21 cellular contexts compared by ENCODE assay signal in genomic region chr4:94583938-94584641, GRCh38.
DNase-seq lines count a peak whose midpoint lies in the region; ATAC-seq and TF ChIP-seq lines count a peak whose summit lies in the region.
"Had no signal": no experiment of that assay in that cellular context is flagged by ENCODE, and none has a peak within 500 bp of the region (broad histone marks: within the 10 kb centered on the region; RNA-seq: fewer than 3 reads in every experiment).

No MANE protein-coding gene starts in this region.

- BruUV-seq in A673 (replicated peaks; lab: Mats Ljungman, UMichigan), result no TSS peak

- intact Hi-C loops in A673 (cut with micrococcal nuclease; ENCODE audit: unreplicated experiment) (no loop called here), vagina (cut with DNase I) (no loop called here)

- CTCF ChIA-PET in A673 (lab: Charles Lee), result interaction anchor here (0.6 kb wide), 1 partner anchor 142 kb away, joined by 4 read pairs; no protein-coding TSS in a partner anchor
- CTCF ChIA-PET in activated CD8-positive, alpha-beta T cell treated with anti-CD3 and anti-CD28 coated beads, Interleukin-2, amount 10 ng/mL, durations not matched to agents 7 days and 5 days (lab: Charles Lee), result interaction anchor here (1.0 kb wide), 1 partner anchor 177 kb away, joined by 3 read pairs; no protein-coding TSS in a partner anchor

- H3K27ac ChIP-seq in A673 (ENCODE audit: low read depth, low read length, poor library complexity, severe bottlenecking) (peak overlapping the region; percentile 47), vagina (no peak overlapping the region)
- H3K27ac ChIP-seq: hepatocyte, WERI-Rb-1 had no signal

- H3K4me1 ChIP-seq in A673 (ENCODE audit: insufficient read depth, low read length, poor library complexity, severe bottlenecking), result peaks cover 36% of the 10 kb centered on the region
- H3K4me1 ChIP-seq in vagina, result no peaks in the 10 kb centered on the region

- ATAC-seq in GM18909 (IDR thresholded peaks at IDR 0.05; ENCODE audit: poor library complexity, unreplicated experiment) (peak; percentile 52), HG03442 (IDR thresholded peaks at IDR 0.05; ENCODE audit: unreplicated experiment) (peak; percentile 68), HG02885 (IDR thresholded peaks at IDR 0.05; ENCODE audit: poor library complexity, unreplicated experiment) (no peak)
- ATAC-seq in activated CD8-positive, alpha-beta T cell treated with anti-CD3 and anti-CD28 coated beads, Interleukin-2, amount 10 ng/mL, durations not matched to agents 7 days and 5 days, result no peak

- POLR2A ChIA-PET in A673 (lab: Charles Lee; ENCODE audit: low non-redundant PET), result no interaction called here
- POLR2A ChIA-PET in activated CD8-positive, alpha-beta T cell treated with anti-CD3 and anti-CD28 coated beads, Interleukin-2, amount 10 ng/mL, durations not matched to agents 7 days and 5 days (lab: Charles Lee), result no interaction called here

- H3K36me3 Mint-ChIP-seq in activated CD8-positive, alpha-beta T cell treated with anti-CD3 and anti-CD28 coated beads, Interleukin-2, amount 10 ng/mL, durations not matched to agents 7 days and 5 days (ENCODE audit: low read depth), result no peaks in the 10 kb centered on the region

- H3K27ac Mint-ChIP-seq in activated CD8-positive, alpha-beta T cell treated with anti-CD3 and anti-CD28 coated beads, Interleukin-2, amount 10 ng/mL, durations not matched to agents 7 days and 5 days, result no peak overlapping the region
- H3K27ac Mint-ChIP-seq: activated CD4-positive, alpha-beta memory T cell treated with anti-CD3 and anti-CD28 coated beads for 36 hours; activated naive CD4-positive, alpha-beta T cell treated with anti-CD3 and anti-CD28 coated beads, Interleukin-2, amount 50 U/mL, for 24 hours; activated T-cell treated with anti-CD3 and anti-CD28 coated beads, Interleukin-2, amount 50 U/mL, for 24 hours; T-helper 1 cell treated with Interleukin-12 subunit alpha and Interleukin-12 subunit beta and Interleukin-4 antibody, amounts not matched to agents 30 μg/mL and 1 μg/mL, for 36 hours had no signal

- H3K27me3 ChIP-seq in A673 (replicated peaks; ENCODE audit: insufficient read depth, low read depth, low read length, poor library complexity), result no peaks in the 10 kb centered on the region
- no peaks in the 10 kb centered on the region for H3K27me3 ChIP-seq in vagina
- H3K27me3 ChIP-seq: hepatocyte had no signal

- H3K27me3 Mint-ChIP-seq in activated CD8-positive, alpha-beta T cell treated with anti-CD3 and anti-CD28 coated beads, Interleukin-2, amount 10 ng/mL, durations not matched to agents 7 days and 5 days (ENCODE audit: low read depth), result no peaks in the 10 kb centered on the region
- H3K27me3 Mint-ChIP-seq: activated CD4-positive, alpha-beta memory T cell treated with anti-CD3 and anti-CD28 coated beads for 36 hours; activated naive CD4-positive, alpha-beta T cell treated with anti-CD3 and anti-CD28 coated beads, Interleukin-2, amount 50 U/mL, for 24 hours; activated T-cell treated with anti-CD3 and anti-CD28 coated beads, Interleukin-2, amount 50 U/mL, for 24 hours; CD8-positive, alpha-beta memory T cell had no signal

- no peaks in the 10 kb centered on the region for H3K9me3 ChIP-seq in A673 (ENCODE audit: low read depth, low read length, poor library complexity, severe bottlenecking)
- no peaks in the 10 kb centered on the region for H3K9me3 ChIP-seq in vagina

- H3K4me1 Mint-ChIP-seq in activated CD8-positive, alpha-beta T cell treated with anti-CD3 and anti-CD28 coated beads, Interleukin-2, amount 10 ng/mL, durations not matched to agents 7 days and 5 days (ENCODE audit: low read depth), result no peaks in the 10 kb centered on the region
- H3K4me1 Mint-ChIP-seq: activated naive CD4-positive, alpha-beta T cell treated with anti-CD3 and anti-CD28 coated beads, Interleukin-2, amount 50 U/mL, for 24 hours; neural crest cell had no signal

- DNase-seq in A673 (ENCODE audit: low spot score), result no peak
- DNase-seq in myocyte (ENCODE audit: low read depth), result peak; percentile 27
- DNase-seq in activated CD8-positive, alpha-beta T cell treated with anti-CD3 and anti-CD28 coated beads, Interleukin-2, amount 10 ng/mL, durations not matched to agents 7 days and 5 days, result no peak
- DNase-seq in vagina (ENCODE audit: extremely low spot score in 2 of 2), result no peak
- no peak for DNase-seq in NCI-H748 (lab: John Stamatoyannopoulos, UW; ENCODE audit: unreplicated experiment)
- DNase-seq: activated CD4-positive, alpha-beta memory T cell treated with anti-CD3 and anti-CD28 coated beads for 36 hours; activated T-cell treated with anti-CD3 and anti-CD28 coated beads, Interleukin-2, amount 50 U/mL, for 24 hours; mesendoderm; NCI-H446; SHP77; stimulated activated naive CD4-positive, alpha-beta T cell treated with Interleukin-2 at 50 U/mL for 16 hours; trophoblast cell; WERI-Rb-1 had no signal

- H3K4me3 Mint-ChIP-seq in activated CD8-positive, alpha-beta T cell treated with anti-CD3 and anti-CD28 coated beads, Interleukin-2, amount 10 ng/mL, durations not matched to agents 7 days and 5 days, result no peak overlapping the region
- H3K4me3 Mint-ChIP-seq: activated CD4-positive, alpha-beta memory T cell treated with anti-CD3 and anti-CD28 coated beads for 36 hours; activated naive CD4-positive, alpha-beta T cell treated with anti-CD3 and anti-CD28 coated beads, Interleukin-2, amount 50 U/mL, for 24 hours; activated T-cell treated with anti-CD3 and anti-CD28 coated beads, Interleukin-2, amount 50 U/mL, for 24 hours; neural crest cell; T-helper 1 cell treated with Interleukin-12 subunit alpha and Interleukin-12 subunit beta and Interleukin-4 antibody, amounts not matched to agents 30 μg/mL and 1 μg/mL, for 36 hours had no signal

- H3K9me3 Mint-ChIP-seq in activated CD8-positive, alpha-beta T cell treated with anti-CD3 and anti-CD28 coated beads, Interleukin-2, amount 10 ng/mL, durations not matched to agents 7 days and 5 days (ENCODE audit: insufficient read depth), result no peaks in the 10 kb centered on the region
- H3K9me3 Mint-ChIP-seq: activated CD4-positive, alpha-beta memory T cell treated with anti-CD3 and anti-CD28 coated beads for 36 hours; activated naive CD4-positive, alpha-beta T cell treated with anti-CD3 and anti-CD28 coated beads, Interleukin-2, amount 50 U/mL, for 24 hours; activated T-cell treated with anti-CD3 and anti-CD28 coated beads, Interleukin-2, amount 50 U/mL, for 24 hours; CD8-positive, alpha-beta memory T cell; neural crest cell; T-helper 1 cell treated with Interleukin-12 subunit alpha and Interleukin-12 subunit beta and Interleukin-4 antibody, amounts not matched to agents 30 μg/mL and 1 μg/mL, for 36 hours had no signal

- TF ChIP-seq POLR2A in vagina (IDR thresholded peaks at IDR 0.05), result no peak

- H3K36me3 ChIP-seq in A673 (ENCODE audit: insufficient read depth, low read length, poor library complexity, severe bottlenecking) (peaks cover 31% of the 10 kb centered on the region), vagina (peaks cover 0 to 12% of the 10 kb centered on the region in 2 donors)
- H3K36me3 ChIP-seq: WERI-Rb-1 had no signal

- TF ChIP-seq CTCF in A673 (conservative IDR thresholded peaks at IDR 0.05; ENCODE audit: low read depth, low read length), result no peak
- no peak for TF ChIP-seq CTCF in vagina (IDR thresholded peaks at IDR 0.05)

- H3K4me3 ChIP-seq in A673 (ENCODE audit: low read depth, low read length, poor library complexity, severe bottlenecking) (no peak overlapping the region), vagina (no peak overlapping the region)
- H3K4me3 ChIP-seq: hepatocyte had no signal

Comparison
In these comparisons a context has a peak if more than half of its experiments do, and no peak if none do; other contexts are left out.
1. ATAC-seq: peak in GM18909 (single experiment) and HG03442 (single experiment); none in activated CD8-positive, alpha-beta T cell treated with anti-CD3 and anti-CD28 coated beads, Interleukin-2, amount 10 ng/mL, durations not matched to agents 7 days and 5 days (single experiment) and HG02885 (single experiment).